1 cellular context compared by ENCODE assay signal in genomic region chr11:112042961-112043304, GRCh38.
TF ChIP-seq lines count a peak whose summit lies in the region.

No MANE protein-coding gene starts in this region.

TF ChIP-seq in K562, 482 proteins besides CTCF, POLR2A, EP300 and RAD21:
- peak; percentile 51; the same call in 1 of the 2 replicates for TF ChIP-seq MBD1 (CRISPR knock-in tag; IDR thresholded peaks at IDR 0.05)
- TF ChIP-seq ZNF277 (CRISPR knock-in tag; IDR thresholded peaks at IDR 0.05; ENCODE audit: borderline replicate concordance), result no peak
- TF ChIP-seq, protein P1, sequence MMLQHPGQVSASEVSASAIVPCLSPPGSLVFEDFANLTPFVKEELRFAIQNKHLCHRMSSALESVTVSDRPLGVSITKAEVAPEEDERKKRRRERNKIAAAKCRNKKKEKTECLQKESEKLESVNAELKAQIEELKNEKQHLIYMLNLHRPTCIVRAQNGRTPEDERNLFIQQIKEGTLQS (IDR thresholded peaks at IDR 0.05), result 0 out of 2 replicates have a peak, but pooled peaks have one; percentile 20
- TF ChIP-seq, protein P1 (CRISPR knock-in tag; conservative IDR thresholded peaks at IDR 0.05), result no peak; the same call in 1 of the 2 replicates
- no peak for TF ChIP-seq ZNF717 (CRISPR knock-in tag; IDR thresholded peaks at IDR 0.05)
- TF ChIP-seq FOSL1 (tag; conservative IDR thresholded peaks at IDR 0.05), result peak; percentile 85
- TF ChIP-seq ZNF174 (CRISPR knock-in tag; IDR thresholded peaks at IDR 0.05), result no peak
- TF ChIP-seq ZNF197 (CRISPR knock-in tag; IDR thresholded peaks at IDR 0.05; ENCODE audit: low read depth), result 0 out of 2 replicates have a peak, but pooled peaks have one; percentile 14
- TF ChIP-seq, protein P2, sequence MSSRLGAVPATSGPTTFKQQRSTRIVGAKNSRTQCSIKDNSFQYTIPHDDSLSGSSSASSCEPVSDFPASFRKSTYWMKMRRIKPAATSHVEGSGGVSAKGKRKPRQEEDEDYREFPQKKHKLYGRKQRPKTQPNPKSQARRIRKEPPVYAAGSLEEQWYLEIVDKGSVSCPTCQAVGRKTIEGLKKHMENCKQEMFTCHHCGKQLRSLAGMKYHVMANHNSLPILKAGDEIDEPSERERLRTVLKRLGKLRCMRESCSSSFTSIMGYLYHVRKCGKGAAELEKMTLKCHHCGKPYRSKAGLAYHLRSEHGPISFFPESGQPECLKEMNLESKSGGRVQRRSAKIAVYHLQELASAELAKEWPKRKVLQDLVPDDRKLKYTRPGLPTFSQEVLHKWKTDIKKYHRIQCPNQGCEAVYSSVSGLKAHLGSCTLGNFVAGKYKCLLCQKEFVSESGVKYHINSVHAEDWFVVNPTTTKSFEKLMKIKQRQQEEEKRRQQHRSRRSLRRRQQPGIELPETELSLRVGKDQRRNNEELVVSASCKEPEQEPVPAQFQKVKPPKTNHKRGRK (tag; IDR thresholded peaks at IDR 0.05), result no peak
- peak; percentile 20; the same call in 1 of the 2 replicates for TF ChIP-seq DPF2 (IDR thresholded peaks at IDR 0.05)
- TF ChIP-seq ARID1B (IDR thresholded peaks at IDR 0.05), result no peak
- no peak for TF ChIP-seq JUND (IDR thresholded peaks at IDR 0.05; ENCODE audit: borderline replicate concordance, low read depth, low read length)
- peak; percentile 9; the same call in 1 of the 3 replicates for TF ChIP-seq JUND (tag; IDR thresholded peaks at IDR 0.05; ENCODE audit: borderline replicate concordance, low read depth, low read length)
- no peak for TF ChIP-seq HSF4 (CRISPR knock-in tag; IDR thresholded peaks at IDR 0.05; ENCODE audit: borderline replicate concordance)
- TF ChIP-seq MAZ (CRISPR knock-in tag; conservative IDR thresholded peaks at IDR 0.05 in 1 of 2, IDR thresholded peaks at IDR 0.05 in 1 of 2), result peak in 1 of 2 experiments; percentile 3; a peak in 1 of 4 replicates
- TF ChIP-seq MEF2D (tag; conservative IDR thresholded peaks at IDR 0.05; ENCODE audit: low read depth), result 0 out of 2 replicates have a peak, but pooled peaks have one; percentile 42
